ENCODE assay signal across 4 cellular contexts in genomic region chr16:9226924-9227323, GRCh38.
A peak's percentile ranks its signal among the peaks of the same experiment; 100 is the strongest.
TF ChIP-seq lines count a peak whose summit lies in the region.

No MANE protein-coding gene starts in this region.

TF ChIP-seq in A549, 52 proteins besides CTCF, POLR2A, EP300 and RAD21 (continued from another document and continues in another):
- TF ChIP-seq BCL3 (IDR thresholded peaks at IDR 0.05) (no peak), FOSL2 (IDR thresholded peaks at IDR 0.05) (no peak), FOSL2 (CRISPR knock-in tag; IDR thresholded peaks at IDR 0.05) (no peak), USF2 (IDR thresholded peaks at IDR 0.05) (no peak), NR3C1 (IDR thresholded peaks at IDR 0.05) (no peak), HOXB13 (CRISPR knock-in tag; IDR thresholded peaks at IDR 0.05; ENCODE audit: low read depth) (no peak), REST (IDR thresholded peaks at IDR 0.05) (peak; percentile 54; the same call in 1 of the 2 replicates), SMC3 (IDR thresholded peaks at IDR 0.05) (no peak)

TF ChIP-seq in GM23338, 12 proteins besides CTCF, POLR2A, EP300 and RAD21 (continued from another document):
- TF ChIP-seq REST (IDR thresholded peaks at IDR 0.05; ENCODE audit: unreplicated experiment) (peak; percentile 22), STAT1 (IDR thresholded peaks at IDR 0.05; ENCODE audit: unreplicated experiment) (no peak)

TF ChIP-seq in HEK293, 187 proteins besides CTCF, POLR2A, EP300 and RAD21 (continued from another document):
- peak; percentile 41; the same call in 1 of the 2 replicates for TF ChIP-seq REST (tag by site-specific recombination; IDR thresholded peaks at IDR 0.05)

TF ChIP-seq in Ishikawa, 13 proteins besides CTCF, POLR2A, EP300 and RAD21 (continued from another document):
- peak; percentile 54; the same call in 1 of the 2 replicates for TF ChIP-seq REST (IDR thresholded peaks at IDR 0.05; ENCODE audit: low read depth)
- no peak for TF ChIP-seq CEBPB (IDR thresholded peaks at IDR 0.05)
- TF ChIP-seq CREB1 (IDR thresholded peaks at IDR 0.05; ENCODE audit: low read depth) = no peak
